ENCODE assay signal across 2 cellular contexts in genomic region chr21:34544032-34544496, GRCh38.
TF ChIP-seq lines count a peak whose summit lies in the region.

No MANE protein-coding gene starts in this region.

TF ChIP-seq in Ishikawa, 13 proteins besides CTCF, POLR2A, EP300 and RAD21 (continued from another document):
- no peak for TF ChIP-seq REST (IDR thresholded peaks at IDR 0.05; ENCODE audit: low read depth)
- TF ChIP-seq NFIC (IDR thresholded peaks at IDR 0.05), result peak; percentile 99

TF ChIP-seq in GM12878, 131 proteins besides CTCF, POLR2A, EP300 and RAD21:
- TF ChIP-seq SKIL (IDR thresholded peaks at IDR 0.05; ENCODE audit: low read depth, poor library complexity, severe bottlenecking) (peak; percentile 71), YBX1 (IDR thresholded peaks at IDR 0.05) (no peak), SMARCA5 (IDR thresholded peaks at IDR 0.05) (no peak), RUNX3 (IDR thresholded peaks at IDR 0.05; ENCODE audit: low read length) (peak; percentile 47), MXI1 (IDR thresholded peaks at IDR 0.05; ENCODE audit: low read depth, low read length) (no peak), POLR2AphosphoS5 (IDR thresholded peaks at IDR 0.05; ENCODE audit: low read length) (peak; percentile 59; the same call in 1 of the 2 replicates), MTA3 (IDR thresholded peaks at IDR 0.05; ENCODE audit: borderline replicate concordance, low read length) (no peak), NFXL1 (IDR thresholded peaks at IDR 0.05; ENCODE audit: borderline replicate concordance) (no peak), SMC3 (IDR thresholded peaks at IDR 0.05; ENCODE audit: borderline replicate concordance, low read length) (peak; percentile 25; the same call in 1 of the 2 replicates), HDAC6 (IDR thresholded peaks at IDR 0.05; ENCODE audit: unreplicated experiment) (no peak), SMAD1 (IDR thresholded peaks at IDR 0.05; ENCODE audit: low read depth, partially characterized antibody) (peak; percentile 95)
